19 cellular contexts compared by ENCODE assay signal in the genomic region with DNA sequence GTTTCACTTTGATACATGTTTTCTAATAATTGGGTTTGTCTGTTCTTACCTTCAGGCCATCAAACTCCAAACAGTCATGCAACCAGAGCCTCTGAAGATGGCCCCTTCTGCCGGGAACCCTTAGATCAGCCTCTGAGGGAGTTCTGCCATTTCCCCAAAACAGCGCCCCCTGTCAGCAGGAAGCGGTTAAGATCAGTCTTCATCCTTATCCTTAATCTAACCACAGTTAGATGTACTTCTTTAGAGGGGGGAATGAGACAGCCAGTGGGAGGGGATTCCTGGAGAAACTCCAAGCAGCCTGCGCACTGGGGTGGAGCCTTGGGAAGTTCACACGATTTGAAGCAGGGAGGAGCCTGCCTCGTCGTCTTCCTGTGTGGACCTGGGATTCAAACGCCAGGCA.
DNase-seq lines count a peak whose midpoint lies in the region; ATAC-seq and TF ChIP-seq lines count a peak whose summit lies in the region.
"Had no signal": no experiment of that assay in that cellular context is flagged by ENCODE, and none has a peak within 500 bp of the region (broad histone marks: within the 10 kb centered on the region; RNA-seq: fewer than 3 reads in every experiment).

No MANE protein-coding gene starts in this region.

- H3K36me3 ChIP-seq in BJ (ENCODE audit: control insufficient read depth, insufficient read depth, low read length) = peaks cover 1% of the 10 kb centered on the region; the same call in 1 of the 2 replicates

- no peaks in the 10 kb centered on the region for H3K4me1 ChIP-seq in foreskin keratinocyte

- H3K27me3 ChIP-seq in BJ (ENCODE audit: control insufficient read depth, insufficient read depth, low read length) (no peaks in the 10 kb centered on the region), foreskin keratinocyte (no peaks in the 10 kb centered on the region)

- no peak for DNase-seq in BJ (ENCODE audit: low read depth)
- peak; percentile 24 for DNase-seq in OCI-M1 (lab: John Stamatoyannopoulos, UW)
- DNase-seq in foreskin keratinocyte = no peak
- no peak for DNase-seq in COR-L47 (lab: John Stamatoyannopoulos, UW)
- DNase-seq in GM10248 (ENCODE audit: extremely low spot score) = no peak
- DNase-seq: activated CD4-positive, CD25-positive, alpha-beta regulatory T cell; activated naive CD8-positive, alpha-beta T cell treated with anti-CD3 and anti-CD28 coated beads, Interleukin-2, amount 50 U/mL, for 24 hours; foreskin melanocyte; GF-D8; hippocampal formation; KG1; mammary epithelial cell; NCI-H1105; NCI-H510A treated with DMSO at 0.1 percent for 48 hours; right cardiac atrium had no signal

- H3K4me3 ChIP-seq in BJ (ENCODE audit: low read depth, low read length) (no peak overlapping the region), GM12875 (ENCODE audit: low read depth, low read length) (no peak overlapping the region)

- ATAC-seq in foreskin keratinocyte (no peak), GM19452 (IDR thresholded peaks at IDR 0.05; ENCODE audit: unreplicated experiment) (no peak)
- ATAC-seq: activated naive CD8-positive, alpha-beta T cell treated with anti-CD3 and anti-CD28 coated beads, Interleukin-2, amount 50 U/mL, for 24 hours; activated T-helper 17 cell treated with anti-CD3 and anti-CD28 coated beads, Interleukin-2, amount 50 U/mL, for 72 hours; right cardiac atrium; Right ventricle myocardium inferior had no signal

- CTCF ChIA-PET in BJ (lab: Yijun Ruan, JAX) = no interaction called here
- CTCF ChIA-PET in GM10248 (lab: Yijun Ruan, JAX) = interaction anchor here (1.1 to 1.4 kb wide), 2 partner anchors 15 to 20 kb away, joined by 3 read pairs; no protein-coding TSS in a partner anchor

- TF ChIP-seq CTCF in BJ (IDR thresholded peaks at IDR 0.05; ENCODE audit: insufficient read depth, low read depth, low read length) = 0 out of 2 replicates have a peak, but pooled peaks have one; percentile 6
- 0 out of 2 replicates have a peak, but pooled peaks have one; percentile 10 for TF ChIP-seq CTCF in GM12875 (IDR thresholded peaks at IDR 0.05; ENCODE audit: borderline replicate concordance, insufficient read depth, low read depth, low read length)
- peak; percentile 19 for TF ChIP-seq CTCF in foreskin keratinocyte (conservative IDR thresholded peaks at IDR 0.05)
- TF ChIP-seq CTCF in GM10248 (IDR thresholded peaks at IDR 0.05; ENCODE audit: control extremely low read depth, extremely low read depth, low read depth, missing control alignments) = no peak

- POLR2A ChIA-PET in BJ (lab: Charles Lee) = no interaction called here
- POLR2A ChIA-PET in GM10248 (lab: Yijun Ruan, JAX) = no interaction called here

- H3K27ac ChIP-seq in foreskin keratinocyte = no peak overlapping the region
